9 cellular contexts compared by ENCODE assay signal in the genomic region with DNA sequence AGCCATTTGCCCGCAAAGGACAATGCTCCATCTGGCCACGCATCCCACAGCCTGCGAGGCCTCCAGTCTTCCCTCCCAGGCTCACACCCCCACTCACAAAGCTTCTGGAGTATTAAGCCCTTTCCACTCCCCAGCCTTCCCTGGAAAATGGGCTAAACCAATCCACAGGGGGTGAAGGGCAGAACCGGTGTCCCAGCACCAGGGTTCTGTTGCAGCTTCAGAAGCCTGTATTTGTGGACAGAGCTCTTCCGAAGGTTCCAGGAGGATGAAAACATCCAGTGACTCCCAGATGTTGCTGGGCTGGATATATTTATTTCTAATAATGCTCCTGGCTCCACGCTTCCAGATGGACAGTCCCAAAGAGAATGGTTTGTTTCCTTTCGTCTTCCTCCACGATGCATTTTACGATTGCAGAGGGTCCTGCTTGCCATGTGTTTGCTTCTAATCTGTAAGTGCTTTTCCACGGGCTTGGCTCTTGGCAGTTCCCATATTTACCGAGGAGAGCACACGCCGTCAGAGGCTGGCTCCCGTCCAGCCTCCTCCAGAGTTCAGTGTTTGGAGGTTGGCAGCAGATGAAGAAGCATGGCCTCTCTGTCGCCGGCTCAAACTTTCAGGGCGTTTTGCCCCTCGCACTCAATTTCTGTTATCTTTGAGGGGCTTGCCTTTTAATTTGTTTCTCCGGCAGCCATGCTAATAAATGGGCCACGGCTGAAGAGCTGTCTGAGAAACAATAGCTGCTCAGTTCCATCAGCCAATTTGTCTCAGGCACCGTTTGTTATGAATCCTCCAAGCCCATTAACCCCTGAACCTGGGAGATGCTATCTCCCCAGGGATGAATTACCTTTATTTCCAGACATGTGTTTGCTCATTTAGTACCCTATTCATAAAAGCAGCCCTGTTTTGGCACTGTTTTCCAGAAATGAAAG.
DNase-seq lines count a peak whose midpoint lies in the region; ATAC-seq and TF ChIP-seq lines count a peak whose summit lies in the region.
"Had no signal": no experiment of that assay in that cellular context is flagged by ENCODE, and none has a peak within 500 bp of the region (broad histone marks: within the 10 kb centered on the region; RNA-seq: fewer than 3 reads in every experiment).

No MANE protein-coding gene starts in this region.

- peak overlapping the region; percentile 29 to 34 for H3K4me3 ChIP-seq in Panc1 (ENCODE audit: low read depth in 2 of 2, low read length in 2 of 2)
- H3K4me3 ChIP-seq in fibroblast of the aortic adventitia (ENCODE audit: low read depth, low read length), result peak overlapping the region; percentile 53

- peak; percentile 70 for ATAC-seq in Panc1
- ATAC-seq in GM18907 (IDR thresholded peaks at IDR 0.05; ENCODE audit: unreplicated experiment), result no peak
- ATAC-seq in HG02938 (IDR thresholded peaks at IDR 0.05; ENCODE audit: unreplicated experiment), result no peak
- ATAC-seq in HG03175 (IDR thresholded peaks at IDR 0.05; ENCODE audit: unreplicated experiment), result no peak

- TF ChIP-seq CTCF in Panc1 (IDR thresholded peaks at IDR 0.05), result no peak
- no peak for TF ChIP-seq CTCF in fibroblast of the aortic adventitia (IDR thresholded peaks at IDR 0.05; ENCODE audit: insufficient read depth, low read length)

- POLR2A ChIA-PET in Panc1 (lab: Charles Lee), result no interaction called here

- 0 out of 2 replicates have a peak overlapping the region, but pooled peaks have one; percentile 44 for H3K27ac ChIP-seq in Panc1 (ENCODE audit: low read length)
- H3K27ac ChIP-seq: epithelial cell of prostate had no signal

- in situ Hi-C loops in Panc1 (cut with HindIII; ENCODE audit: low pct_unique_long_range_greater_than_20kb, low sequenced_read_pairs), result no loop called here

- no peaks in the 10 kb centered on the region for H3K9me3 ChIP-seq in Panc1 (ENCODE audit: control insufficient read depth, insufficient read depth, low read depth, low read length)

- CTCF ChIA-PET in Panc1 (lab: Charles Lee), result no interaction called here

- intact Hi-C loops in Panc1 (cut with micrococcal nuclease; ENCODE audit: unreplicated experiment), result no loop called here

- H3K4me1 ChIP-seq in Panc1 (ENCODE audit: control insufficient read depth, insufficient read depth, low read length), result no peaks in the 10 kb centered on the region; the same call in 1 of the 2 replicates

- H3K27me3 ChIP-seq in Panc1 (ENCODE audit: control insufficient read depth, insufficient read depth, low read length), result no peaks in the 10 kb centered on the region

- BruUV-seq in Panc1 (replicated peaks; lab: Mats Ljungman, UMichigan), result no TSS peak

- peaks cover 2% of the 10 kb centered on the region; the same call in 1 of the 2 replicates for H3K36me3 ChIP-seq in Panc1 (ENCODE audit: control insufficient read depth, insufficient read depth, low read length)

- peak; percentile 69 for DNase-seq in GM04504 (ENCODE audit: low read depth)
- no peak for DNase-seq in Panc1 (ENCODE audit: low read depth, low spot score)
- peak; percentile 92 for DNase-seq in fibroblast of the aortic adventitia (ENCODE audit: low read depth)
- DNase-seq in renal cortical epithelial cell (ENCODE audit: low read depth), result peak; percentile 31
- no peak for DNase-seq in stimulated activated naive CD4-positive, alpha-beta T cell (lab: John Stamatoyannopoulos, UW)

Comparison
In these comparisons a context has a peak if more than half of its experiments do, and no peak if none do; other contexts are left out.
1. DNase-seq: peak in GM04504 (single experiment), fibroblast of the aortic adventitia (single experiment) and renal cortical epithelial cell (single experiment); none in Panc1 (single experiment) and stimulated activated naive CD4-positive, alpha-beta T cell (0 of 6).